ENCODE assay signal across 1 cellular context in genomic region chr6:42938987-42939809, GRCh38.
TF ChIP-seq lines count a peak whose summit lies in the region.

No MANE protein-coding gene starts in this region.

TF ChIP-seq in HepG2, 621 proteins besides CTCF, POLR2A, EP300 and RAD21 (continued from another document and continues in another):
- TF ChIP-seq ZNF281 (CRISPR knock-in tag; IDR thresholded peaks at IDR 0.05; ENCODE audit: borderline replicate concordance) = peak; percentile 49; the same call in 1 of the 2 replicates
- TF ChIP-seq ZNF775 (CRISPR knock-in tag; IDR thresholded peaks at IDR 0.05; ENCODE audit: borderline replicate concordance) = 0 out of 2 replicates have a peak, but pooled peaks have one; percentile 24
- no peak for TF ChIP-seq WIZ (CRISPR knock-in tag; IDR thresholded peaks at IDR 0.05)
- no peak for TF ChIP-seq ZNF7 (CRISPR knock-in tag; IDR thresholded peaks at IDR 0.05)
- TF ChIP-seq JUNB (CRISPR knock-in tag; IDR thresholded peaks at IDR 0.05; ENCODE audit: borderline replicate concordance) = no peak
- no peak for TF ChIP-seq ZC3H4 (CRISPR knock-in tag; IDR thresholded peaks at IDR 0.05; ENCODE audit: borderline replicate concordance)
- peak; percentile 78; the same call in 1 of the 2 replicates for TF ChIP-seq PITX1 (CRISPR knock-in tag; IDR thresholded peaks at IDR 0.05)
- peak; percentile 97 for TF ChIP-seq REPIN1 (CRISPR knock-in tag; IDR thresholded peaks at IDR 0.05; ENCODE audit: borderline replicate concordance, low read depth)
- peak; percentile 89; the same call in 1 of the 2 replicates for TF ChIP-seq ZGPAT (CRISPR knock-in tag; IDR thresholded peaks at IDR 0.05)
- TF ChIP-seq TP53 (CRISPR knock-in tag; conservative IDR thresholded peaks at IDR 0.05) = no peak
- no peak; the same call in 1 of the 2 replicates for TF ChIP-seq AHR (CRISPR knock-in tag; IDR thresholded peaks at IDR 0.05)
- TF ChIP-seq SMARCE1 (IDR thresholded peaks at IDR 0.05; ENCODE audit: borderline replicate concordance) = no peak
- TF ChIP-seq KLF13 (CRISPR knock-in tag; IDR thresholded peaks at IDR 0.05) = no peak
- peak; percentile 76 for TF ChIP-seq ZNF282 (IDR thresholded peaks at IDR 0.05; ENCODE audit: partially characterized antibody)
- no peak; the same call in 1 of the 2 replicates for TF ChIP-seq ZNF232 (CRISPR knock-in tag; IDR thresholded peaks at IDR 0.05; ENCODE audit: borderline replicate concordance)
- TF ChIP-seq MXD4 (CRISPR knock-in tag; IDR thresholded peaks at IDR 0.05) = peak; percentile 87
- TF ChIP-seq ZKSCAN5 (CRISPR knock-in tag; IDR thresholded peaks at IDR 0.05) = no peak
- no peak for TF ChIP-seq BCLAF1 (IDR thresholded peaks at IDR 0.05)
- no peak for TF ChIP-seq MTF2 (CRISPR knock-in tag; IDR thresholded peaks at IDR 0.05; ENCODE audit: borderline replicate concordance)
- TF ChIP-seq AGO2 (optimal IDR thresholded peaks at IDR 0.05; ENCODE audit: low read depth, low read length) = no peak
- TF ChIP-seq TBX2 (CRISPR knock-in tag; IDR thresholded peaks at IDR 0.05; ENCODE audit: borderline replicate concordance) = peak; percentile 89
- no peak for TF ChIP-seq HBP1 (CRISPR knock-in tag; IDR thresholded peaks at IDR 0.05; ENCODE audit: low read depth)
- TF ChIP-seq SKI (IDR thresholded peaks at IDR 0.05; ENCODE audit: partially characterized antibody) = peak; percentile 72
- TF ChIP-seq RORA (CRISPR knock-in tag; IDR thresholded peaks at IDR 0.05) = no peak
- TF ChIP-seq NONO (IDR thresholded peaks at IDR 0.05) = no peak
- peak; percentile 97 for TF ChIP-seq NONO (CRISPR knock-in tag; conservative IDR thresholded peaks at IDR 0.05)
- TF ChIP-seq PREB (CRISPR knock-in tag; IDR thresholded peaks at IDR 0.05) = no peak
- TF ChIP-seq ONECUT2 (CRISPR knock-in tag; IDR thresholded peaks at IDR 0.05) = no peak; the same call in 1 of the 2 replicates
- TF ChIP-seq ZNF768 (CRISPR knock-in tag; IDR thresholded peaks at IDR 0.05) = no peak
- peak; percentile 84; the same call in 1 of the 2 replicates for TF ChIP-seq SRY (CRISPR knock-in tag; IDR thresholded peaks at IDR 0.05)
- no peak for TF ChIP-seq SMAD1 (CRISPR knock-in tag; IDR thresholded peaks at IDR 0.05; ENCODE audit: borderline replicate concordance, low read depth)
- TF ChIP-seq ZNF3 (CRISPR knock-in tag; IDR thresholded peaks at IDR 0.05) = no peak
- TF ChIP-seq CBX1 (IDR thresholded peaks at IDR 0.05; ENCODE audit: low read depth) = no peak
- TF ChIP-seq CC2D1A (CRISPR knock-in tag; IDR thresholded peaks at IDR 0.05) = peak; percentile 73; the same call in 1 of the 2 replicates
- TF ChIP-seq ZNF512B (CRISPR knock-in tag; IDR thresholded peaks at IDR 0.05; ENCODE audit: borderline replicate concordance) = peak; percentile 82; the same call in 1 of the 2 replicates
- TF ChIP-seq ARID4A (CRISPR knock-in tag; IDR thresholded peaks at IDR 0.05; ENCODE audit: borderline replicate concordance) = peak; percentile 84
- TF ChIP-seq HES4 (CRISPR knock-in tag; IDR thresholded peaks at IDR 0.05; ENCODE audit: borderline replicate concordance) = no peak; the same call in 1 of the 2 replicates
- TF ChIP-seq ATF4 (CRISPR knock-in tag; IDR thresholded peaks at IDR 0.05) = no peak
- TF ChIP-seq ZSCAN25 (CRISPR knock-in tag; IDR thresholded peaks at IDR 0.05) = peak; percentile 77; the same call in 1 of the 2 replicates
- TF ChIP-seq CSRNP1 (CRISPR knock-in tag; IDR thresholded peaks at IDR 0.05) = 0 out of 2 replicates have a peak, but pooled peaks have one; percentile 19
- TF ChIP-seq SRSF9 (IDR thresholded peaks at IDR 0.05; ENCODE audit: borderline replicate concordance, insufficient read depth, low read depth, low read length, poor library complexity, severe bottlenecking) = no peak
